ENCODE assay signal across 21 cellular contexts in the genomic region with DNA sequence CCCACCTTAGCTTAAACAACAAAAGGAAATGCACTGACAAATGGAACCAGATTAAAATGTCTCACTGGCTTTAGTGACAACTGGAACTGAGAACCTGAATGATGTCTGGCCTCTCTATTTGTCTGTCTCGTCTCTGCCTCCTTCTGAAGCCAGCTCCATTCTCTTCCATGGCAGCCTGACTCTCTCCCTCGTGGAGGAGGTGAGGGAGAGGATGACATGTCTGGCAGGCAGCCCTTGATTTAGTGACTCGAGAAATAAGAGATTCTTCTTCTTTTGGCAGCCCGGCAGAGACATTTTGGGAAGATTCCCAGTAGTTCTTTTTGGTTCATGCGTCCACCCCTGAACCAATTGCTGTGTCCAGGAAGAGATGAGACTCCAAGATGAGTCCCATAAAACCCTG.
A peak's percentile ranks its signal among the peaks of the same experiment; 100 is the strongest.
DNase-seq lines count a peak whose midpoint lies in the region; FAIRE-seq and TF ChIP-seq lines count a peak whose summit lies in the region.
"Had no signal": no experiment of that assay in that cellular context is flagged by ENCODE, and none has a peak within 500 bp of the region (broad histone marks: within the 10 kb centered on the region; RNA-seq: fewer than 3 reads in every experiment).

No MANE protein-coding gene starts in this region.

- H4K20me1 ChIP-seq in PC-9 (ENCODE audit: insufficient read depth): no peaks in the 10 kb centered on the region

- H3K27me3 ChIP-seq in breast epithelium: no peaks in the 10 kb centered on the region
- H3K27me3 ChIP-seq in PC-9 (ENCODE audit: insufficient read depth, low read depth): no peaks in the 10 kb centered on the region
- H3K27me3 ChIP-seq in mesendoderm (ENCODE audit: insufficient read depth, low read length, poor library complexity): no peaks in the 10 kb centered on the region
- no peaks in the 10 kb centered on the region for H3K27me3 ChIP-seq in testis
- no peaks in the 10 kb centered on the region for H3K27me3 ChIP-seq in small intestine (ENCODE audit: control insufficient read depth in 2 of 2, insufficient read depth in 2 of 2, low read length in 2 of 2)
- H3K27me3 ChIP-seq: stomach, tibial nerve had no signal

- H3K4me3 Mint-ChIP-seq in MCF 10A (ENCODE audit: unreplicated experiment): no peak overlapping the region
- H3K4me3 Mint-ChIP-seq: CD8-positive, alpha-beta memory T cell; T-helper 2 cell treated with Interferon-gamma antibody and Interleukin-4, amounts not matched to agents 5 μg/mL and 100 μg/mL, for 36 hours had no signal

- H2BK120ac ChIP-seq in mesendoderm (ENCODE audit: low read depth, low read length): no peak overlapping the region

- no peak overlapping the region for H3K27ac ChIP-seq in breast epithelium
- no peak overlapping the region for H3K27ac ChIP-seq in PC-9
- H3K27ac ChIP-seq in mesendoderm (ENCODE audit: low read depth, low read length): no peak overlapping the region
- H3K27ac ChIP-seq in testis: no peak overlapping the region
- H3K27ac ChIP-seq in small intestine (ENCODE audit: low read depth in 1 of 2, low read length in 1 of 2): no peak overlapping the region
- H3K27ac ChIP-seq: stomach had no signal

- no peaks in the 10 kb centered on the region for H3K9me2 ChIP-seq in PC-9 (ENCODE audit: insufficient read depth)

- DNase-seq in MCF 10A (ENCODE audit: unreplicated experiment): no peak
- no peak for DNase-seq in breast epithelium (ENCODE audit: low spot score in 2 of 2)
- no peak for DNase-seq in PC-9
- no peak for DNase-seq in mesendoderm
- DNase-seq in testis: peak; percentile 15
- DNase-seq in small intestine: no peak
- no peak for DNase-seq in NCI-H2227 treated with DMSO at 0.1 percent for 48 hours (lab: John Stamatoyannopoulos, UW)
- DNase-seq in stimulated activated CD4-positive, alpha-beta T cell treated with anti-CD3 and anti-CD28 coated beads, Interleukin-2, amount 100 ng/mL, for 24 hours: no peak
- DNase-seq: 8988T; activated CD4-positive, alpha-beta T cell treated with anti-CD3 and anti-CD28 coated beads for 48 hours; activated CD8-positive, alpha-beta memory T cell treated with anti-CD3 and anti-CD28 coated beads for 24 hours; activated effector memory CD4-positive, alpha-beta T cell treated with anti-CD3 and anti-CD28 coated beads, Interleukin-2, amount 50 U/mL, for 16 hours; CD8-positive, alpha-beta memory T cell; NCI-H1417 treated with DMSO at 0.1 percent for 48 hours; NCI-H446 treated with DMSO at 0.1 percent for 48 hours; stomach had no signal

- WGBS in mesendoderm (ENCODE audit: extremely low coverage, insufficient coverage, low lambda C conversion rate): no CpG with 5 or more reads among the region's 5 CpGs
- 45 to 56% methylated on average over 5 of the region's 5 CpGs for WGBS in testis, 2 donors
- 50 to 64% (median 58%) methylated on average over 5 of the region's 5 CpGs for WGBS in small intestine, 3 donors

- BruUV-seq in MCF 10A (replicated peaks; lab: Mats Ljungman, UMichigan) (no TSS peak), PC-9 (replicated peaks; lab: Mats Ljungman, UMichigan) (no TSS peak)

- CTCF ChIA-PET in MCF 10A (lab: Yijun Ruan, JAX) (interaction anchor here (0.6 to 1.6 kb wide), 5 partner anchors 11 to 271 kb away, joined by 3 to 8 read pairs (median 3); no protein-coding TSS in a partner anchor), PC-9 (lab: Charles Lee) (interaction anchor here (0.7 kb wide), 1 partner anchor 59 kb away, joined by 3 read pairs; no protein-coding TSS in a partner anchor)

- POLR2A ChIA-PET in MCF 10A (lab: Yijun Ruan, JAX) (interaction anchor here (1.0 to 4.7 kb wide), 15 partner anchors 10 to 214 kb away, joined by 3 to 32 read pairs (median 5); partner anchors contain the start of gene KLF5), PC-9 (lab: Charles Lee; ENCODE audit: unreplicated experiment) (interaction anchor here (0.6 kb wide), 1 partner anchor 75 kb away, joined by 5 read pairs; no protein-coding TSS in a partner anchor)

- peaks cover 11% of the 10 kb centered on the region for H3K9me3 Mint-ChIP-seq in MCF 10A (ENCODE audit: unreplicated experiment)
- H3K9me3 Mint-ChIP-seq: CD8-positive, alpha-beta memory T cell had no signal

- no peaks in the 10 kb centered on the region for H3K79me1 ChIP-seq in mesendoderm (ENCODE audit: low read length)

- TF ChIP-seq CTCF in MCF 10A (IDR thresholded peaks at IDR 0.05; ENCODE audit: unreplicated experiment) (no peak), breast epithelium (IDR thresholded peaks at IDR 0.05) (no peak), PC-9 (conservative IDR thresholded peaks at IDR 0.05) (no peak), testis (IDR thresholded peaks at IDR 0.05) (no peak)

- no peak overlapping the region for H3K9ac ChIP-seq in mesendoderm (ENCODE audit: low read length)

- no peak overlapping the region for H4K8ac ChIP-seq in mesendoderm (ENCODE audit: low read depth, low read length)

- H3K4me3 ChIP-seq in breast epithelium (no peak overlapping the region), PC-9 (no peak overlapping the region), mesendoderm (ENCODE audit: low read length) (no peak overlapping the region), testis (no peak overlapping the region), small intestine (ENCODE audit: low read depth in 1 of 2, low read length in 2 of 2) (no peak overlapping the region)
- H3K4me3 ChIP-seq: stomach had no signal

- H3F3A ChIP-seq in PC-9 (ENCODE audit: insufficient read depth, low read depth): peaks cover 25% of the 10 kb centered on the region; the same call in 1 of the 2 replicates

- H3K4me2 ChIP-seq in PC-9: no peak overlapping the region
- no peak overlapping the region for H3K4me2 ChIP-seq in mesendoderm (ENCODE audit: low read length)

- peak overlapping the region; percentile 20 for H3K4ac ChIP-seq in mesendoderm (ENCODE audit: low read depth, low read length)

- TF ChIP-seq POLR2A in breast epithelium (IDR thresholded peaks at IDR 0.05) (no peak), testis (IDR thresholded peaks at IDR 0.05) (no peak)

- no peak overlapping the region for H4K5ac ChIP-seq in mesendoderm (ENCODE audit: low read length)

- H3K79me2 ChIP-seq in PC-9 (ENCODE audit: low read depth) (no peaks in the 10 kb centered on the region), mesendoderm (ENCODE audit: control insufficient read depth, insufficient read depth, low read length) (no peaks in the 10 kb centered on the region)

- intact Hi-C loops in MCF 10A (cut with micrococcal nuclease): no loop called here
- intact Hi-C loops in breast epithelium (cut with DNase I; ENCODE audit: low total_unique reads): no loop called here
- intact Hi-C loops in PC-9 (cut with micrococcal nuclease; ENCODE audit: unreplicated experiment): loop anchor here (10.0 kb wide), 2 partner anchors 126 to 346 kb away; no protein-coding TSS in a partner anchor
- intact Hi-C loops in testis (cut with DNase I; ENCODE audit: low total_unique reads): no loop called here

- H2AK5ac ChIP-seq in mesendoderm (ENCODE audit: low read length): no peak overlapping the region

- 0 out of 2 replicates have a peak overlapping the region, but pooled peaks have one; percentile 36 for H2AFZ ChIP-seq in PC-9

- H3K27me3 Mint-ChIP-seq in MCF 10A (ENCODE audit: insufficient read depth, unreplicated experiment): no peaks in the 10 kb centered on the region
- H3K27me3 Mint-ChIP-seq: progenitor cell of endocrine pancreas had no signal

- H3K36me3 Mint-ChIP-seq in MCF 10A (ENCODE audit: insufficient read depth, unreplicated experiment): no peaks in the 10 kb centered on the region
- H3K36me3 Mint-ChIP-seq: CD8-positive, alpha-beta memory T cell had no signal

- peak overlapping the region; percentile 32 for H3K18ac ChIP-seq in mesendoderm (ENCODE audit: low read length)

- no peaks in the 10 kb centered on the region for H3K36me3 ChIP-seq in breast epithelium
- no peaks in the 10 kb centered on the region for H3K36me3 ChIP-seq in PC-9 (ENCODE audit: low read depth)
- H3K36me3 ChIP-seq in mesendoderm (ENCODE audit: control insufficient read depth, insufficient read depth, low read length): no peaks in the 10 kb centered on the region
- H3K36me3 ChIP-seq in testis (ENCODE audit: low read depth, missing control alignments): no peaks in the 10 kb centered on the region
- no peaks in the 10 kb centered on the region for H3K36me3 ChIP-seq in small intestine (ENCODE audit: control insufficient read depth in 2 of 2, insufficient read depth in 2 of 2, low read length in 2 of 2)
- H3K36me3 ChIP-seq: stomach, tibial nerve had no signal

- peaks cover 29% of the 10 kb centered on the region for H3K4me1 Mint-ChIP-seq in MCF 10A (ENCODE audit: insufficient read depth, unreplicated experiment)

- H3K23ac ChIP-seq in mesendoderm (ENCODE audit: low read length): no peak overlapping the region

- H2BK15ac ChIP-seq in mesendoderm (replicated peaks; ENCODE audit: low read depth): peak overlapping the region; percentile 67

- no peak overlapping the region for H2BK5ac ChIP-seq in mesendoderm (ENCODE audit: low read length)

- H3K9me3 ChIP-seq in breast epithelium (no peaks in the 10 kb centered on the region), PC-9 (ENCODE audit: insufficient read depth, low read depth) (peaks cover 3% of the 10 kb centered on the region; the same call in 1 of the 2 replicates), testis (no peaks in the 10 kb centered on the region), small intestine (ENCODE audit: control insufficient read depth, low read depth) (no peaks in the 10 kb centered on the region)
- H3K9me3 ChIP-seq: stomach, tibial nerve had no signal

- H3K56ac ChIP-seq in mesendoderm (ENCODE audit: low read length): no peak overlapping the region

- H3K27ac Mint-ChIP-seq in MCF 10A (ENCODE audit: low read depth, unreplicated experiment): peak overlapping the region; percentile 55
- H3K27ac Mint-ChIP-seq: CD8-positive, alpha-beta memory T cell; progenitor cell of endocrine pancreas; T-helper 2 cell treated with Interferon-gamma antibody and Interleukin-4, amounts not matched to agents 5 μg/mL and 100 μg/mL, for 36 hours had no signal

- FAIRE-seq in small intestine (lab: Jason Lieb, UNC): no peak
- FAIRE-seq: H1, islet of Langerhans had no signal

- H3K4me1 ChIP-seq in breast epithelium (no peaks in the 10 kb centered on the region), PC-9 (replicated peaks; ENCODE audit: insufficient read depth) (peaks cover 40% of the 10 kb centered on the region), mesendoderm (ENCODE audit: control insufficient read depth, low read depth, low read length) (peaks cover 7% of the 10 kb centered on the region), testis (no peaks in the 10 kb centered on the region), small intestine (ENCODE audit: control insufficient read depth in 2 of 2, insufficient read depth in 1 of 2, low read depth in 1 of 2, low read length in 1 of 2) (peaks cover 0 to 5% of the 10 kb centered on the region in 2 donors)
- H3K4me1 ChIP-seq: tibial nerve had no signal
